ENCODE assay signal across 13 cellular contexts in genomic region chr3:194407423-194407822, GRCh38. TPM values are rescaled to one million over a fixed set of nuclear protein-coding genes. Genes with fewer than 3 reads are reported as not detected.
DNase-seq lines count a peak whose midpoint lies in the region; ATAC-seq and TF ChIP-seq lines count a peak whose summit lies in the region.
"Had no signal": no experiment of that assay in that cellular context is flagged by ENCODE, and none has a peak within 500 bp of the region (broad histone marks: within the 10 kb centered on the region; RNA-seq: fewer than 3 reads in every experiment).

No MANE protein-coding gene starts in this region.

- no peak overlapping the region for H2AFZ ChIP-seq in IMR-90 (replicated peaks; ENCODE audit: low read length, poor library complexity)

- H4K20me1 ChIP-seq in IMR-90 (ENCODE audit: insufficient read depth, low read length): peaks cover 4% of the 10 kb centered on the region; the same call in 1 of the 2 replicates

- H3K27me3 ChIP-seq in IMR-90 (ENCODE audit: control insufficient read depth, insufficient read depth, low read length) (no peaks in the 10 kb centered on the region), BE2C (no peaks in the 10 kb centered on the region)
- H3K27me3 ChIP-seq: ascending aorta had no signal

- POLR2A ChIA-PET in IMR-90 (lab: Charles Lee; ENCODE audit: unreplicated experiment): no interaction called here

- no TSS peak for BruUV-seq in IMR-90 (replicated peaks; lab: Mats Ljungman, UMichigan)

- H3K79me1 ChIP-seq in IMR-90 (ENCODE audit: low read depth in 1 of 2, low read length in 2 of 2): peaks cover 12 to 23% of the 10 kb centered on the region in 2 experiments

- H2AK9ac ChIP-seq in IMR-90 (replicated peaks; ENCODE audit: low read depth, low read length, poor library complexity): no peak overlapping the region

- H3K27me3 Mint-ChIP-seq in activated CD4-positive, alpha-beta T cell treated with anti-CD3 and anti-CD28 coated beads, Interleukin-2, amount 10 ng/mL, durations not matched to agents 24 days and 14 days: no peaks in the 10 kb centered on the region
- peaks cover 3% of the 10 kb centered on the region for H3K27me3 Mint-ChIP-seq in nephron progenitor cell (ENCODE audit: low read depth, poor library complexity)
- H3K27me3 Mint-ChIP-seq: activated CD8-positive, alpha-beta memory T cell treated with anti-CD3 and anti-CD28 coated beads, Interleukin-2, amount 10 ng/mL, durations not matched to agents 7 days and 5 days had no signal

- CTCF ChIA-PET in IMR-90 (lab: Yijun Ruan, JAX): interaction anchor here (1.0 to 4.8 kb wide), 3 partner anchors 64 to 226 kb away, joined by 3 to 18 read pairs (median 6); partner anchors contain the start of gene TMEM44

- no peak overlapping the region for H3K56ac ChIP-seq in IMR-90 (ENCODE audit: extremely low read depth, insufficient read depth, low read length)

- H2BK20ac ChIP-seq in IMR-90 (ENCODE audit: low read depth, low read length): no peak overlapping the region

- no peaks in the 10 kb centered on the region for H3K9me3 Mint-ChIP-seq in activated CD4-positive, alpha-beta T cell treated with anti-CD3 and anti-CD28 coated beads, Interleukin-2, amount 10 ng/mL, durations not matched to agents 24 days and 14 days
- H3K9me3 Mint-ChIP-seq in nephron progenitor cell: no peaks in the 10 kb centered on the region

- no peak overlapping the region for H3K27ac ChIP-seq in IMR-90 (ENCODE audit: insufficient read depth, low read length)
- H3K27ac ChIP-seq: ascending aorta had no signal

- WGBS in IMR-90 (ENCODE audit: extremely low coverage in 2 of 2, insufficient read length in 1 of 2), 2 experiments: no CpG with 5 or more reads among the region's 7 CpGs

- peaks cover 6% of the 10 kb centered on the region for H3K4me1 ChIP-seq in IMR-90 (ENCODE audit: control insufficient read depth, insufficient read depth, low read length)
- H3K4me1 ChIP-seq in BE2C: no peaks in the 10 kb centered on the region
- H3K4me1 ChIP-seq: ascending aorta had no signal

- H3K4ac ChIP-seq in IMR-90 (ENCODE audit: low read depth, low read length): no peak overlapping the region

- no peak overlapping the region for H3K4me3 Mint-ChIP-seq in activated CD4-positive, alpha-beta T cell treated with anti-CD3 and anti-CD28 coated beads, Interleukin-2, amount 10 ng/mL, durations not matched to agents 24 days and 14 days
- no peak overlapping the region for H3K4me3 Mint-ChIP-seq in nephron progenitor cell
- H3K4me3 Mint-ChIP-seq: activated CD8-positive, alpha-beta memory T cell treated with anti-CD3 and anti-CD28 coated beads, Interleukin-2, amount 10 ng/mL, durations not matched to agents 7 days and 5 days had no signal

- no peak overlapping the region for H3K9ac ChIP-seq in IMR-90 (ENCODE audit: low read depth, low read length)

- no peak for TF ChIP-seq RAD21 in IMR-90 (IDR thresholded peaks at IDR 0.05; ENCODE audit: low read length)

- H3K23ac ChIP-seq in IMR-90 (ENCODE audit: low read depth, low read length): no peak overlapping the region

- TF ChIP-seq POLR2A in IMR-90 (IDR thresholded peaks at IDR 0.05; ENCODE audit: low read depth, low read length): no peak

- H3K4me3 ChIP-seq in IMR-90 (ENCODE audit: insufficient read depth, low read depth, low read length) (no peak overlapping the region), choroid plexus epithelial cell (ENCODE audit: low read depth, low read length) (no peak overlapping the region), BE2C (ENCODE audit: low read depth, low read length) (no peak overlapping the region)
- H3K4me3 ChIP-seq: ascending aorta had no signal

- H2BK120ac ChIP-seq in IMR-90 (ENCODE audit: low read depth, low read length): no peak overlapping the region

- TF ChIP-seq CTCF in IMR-90 (conservative IDR thresholded peaks at IDR 0.05; ENCODE audit: low read depth, low read length): no peak
- no peak for TF ChIP-seq CTCF in choroid plexus epithelial cell (conservative IDR thresholded peaks at IDR 0.05; ENCODE audit: low read depth, low read length)
- TF ChIP-seq CTCF in nephron progenitor cell (IDR thresholded peaks at IDR 0.05): no peak
- TF ChIP-seq CTCF in GM20000 (IDR thresholded peaks at IDR 0.05; ENCODE audit: extremely low read depth, missing control alignments): no peak
- TF ChIP-seq CTCF in BE2C (IDR thresholded peaks at IDR 0.05; ENCODE audit: low read depth, low read length): no peak

- in situ Hi-C loops in IMR-90 (cut with MboI; ENCODE audit: low sequenced_read_pairs): loop anchor here (5.0 kb wide), 1 partner anchor 70 kb away; no protein-coding TSS in a partner anchor

- H3K18ac ChIP-seq in IMR-90 (ENCODE audit: low read depth, low read length): no peak overlapping the region

- no peak overlapping the region for H3K4me2 ChIP-seq in IMR-90 (ENCODE audit: low read depth, low read length)

- no peak overlapping the region for H4K8ac ChIP-seq in IMR-90 (ENCODE audit: low read depth in 2 of 2, low read length in 2 of 2)

- no peak overlapping the region for H2BK15ac ChIP-seq in IMR-90 (ENCODE audit: low read depth, low read length)

- no peaks in the 10 kb centered on the region; the same call in 1 of the 2 replicates for H3K9me1 ChIP-seq in IMR-90 (ENCODE audit: insufficient read depth, low read length)

- peak; percentile 56 for DNase-seq in activated CD4-positive, alpha-beta T cell treated with anti-CD3 and anti-CD28 coated beads, Interleukin-2, amount 10 ng/mL, durations not matched to agents 24 days and 14 days
- DNase-seq in activated CD4-positive, alpha-beta T cell treated with anti-CD3 and anti-CD28 coated beads for 1 hour: no peak
- DNase-seq in IMR-90 (peak; percentile 77), choroid plexus epithelial cell (ENCODE audit: low read depth) (peak; percentile 88), nephron progenitor cell (no peak), GM20000 (ENCODE audit: low spot score) (no peak), pons (ENCODE audit: low spot score) (no peak), BE2C (no peak)
- DNase-seq: activated CD8-positive, alpha-beta memory T cell treated with anti-CD3 and anti-CD28 coated beads, Interleukin-2, amount 10 ng/mL, durations not matched to agents 7 days and 5 days; occipital lobe had no signal

- H2AK5ac ChIP-seq in IMR-90 (ENCODE audit: low read depth, low read length): no peak overlapping the region

- no peak overlapping the region for H4K5ac ChIP-seq in IMR-90 (ENCODE audit: low read depth, low read length)

- no peak overlapping the region for H3K14ac ChIP-seq in IMR-90 (replicated peaks; ENCODE audit: low read depth, low read length)

- H3K27ac Mint-ChIP-seq in activated CD4-positive, alpha-beta T cell treated with anti-CD3 and anti-CD28 coated beads, Interleukin-2, amount 10 ng/mL, durations not matched to agents 24 days and 14 days: peak overlapping the region; percentile 16
- peak overlapping the region; percentile 16 for H3K27ac Mint-ChIP-seq in nephron progenitor cell
- H3K27ac Mint-ChIP-seq: activated CD8-positive, alpha-beta memory T cell treated with anti-CD3 and anti-CD28 coated beads, Interleukin-2, amount 10 ng/mL, durations not matched to agents 7 days and 5 days had no signal

- peaks cover 22% of the 10 kb centered on the region for H3K36me3 ChIP-seq in IMR-90 (ENCODE audit: control insufficient read depth, insufficient read depth, low read length)
- peaks cover 27% of the 10 kb centered on the region for H3K36me3 ChIP-seq in BE2C

- H3K36me3 Mint-ChIP-seq in activated CD4-positive, alpha-beta T cell treated with anti-CD3 and anti-CD28 coated beads, Interleukin-2, amount 10 ng/mL, durations not matched to agents 24 days and 14 days (ENCODE audit: low read depth): peaks cover 41% of the 10 kb centered on the region
- H3K36me3 Mint-ChIP-seq in nephron progenitor cell (ENCODE audit: low read depth): peaks cover 33% of the 10 kb centered on the region

- no peak overlapping the region for H2BK5ac ChIP-seq in IMR-90 (ENCODE audit: low read depth, low read length, poor library complexity, severe bottlenecking)

- H4K91ac ChIP-seq in IMR-90 (ENCODE audit: insufficient read depth, low read depth, low read length): no peak overlapping the region

- ATAC-seq in IMR-90 (ENCODE audit: low read depth): peak; percentile 77
- ATAC-seq: activated CD8-positive, alpha-beta memory T cell treated with anti-CD3 and anti-CD28 coated beads, Interleukin-2, amount 10 ng/mL, durations not matched to agents 7 days and 5 days had no signal

- H3K4me1 Mint-ChIP-seq in activated CD4-positive, alpha-beta T cell treated with anti-CD3 and anti-CD28 coated beads, Interleukin-2, amount 10 ng/mL, durations not matched to agents 24 days and 14 days: peaks cover 8% of the 10 kb centered on the region
- peaks cover under 1% of the 10 kb centered on the region for H3K4me1 Mint-ChIP-seq in nephron progenitor cell

- intact Hi-C loops in activated CD4-positive, alpha-beta T cell treated with anti-CD3 and anti-CD28 coated beads, Interleukin-2, amount 10 ng/mL, durations not matched to agents 24 days and 14 days (cut with micrococcal nuclease): no loop called here
- intact Hi-C loops in IMR-90 (cut with micrococcal nuclease): loop anchor here (10.0 kb wide), 1 partner anchor 273 kb away; the partner anchor contains the start of gene HES1

- H3K9me3 ChIP-seq in IMR-90 (ENCODE audit: control insufficient read depth, insufficient read depth, low read length) (no peaks in the 10 kb centered on the region), BE2C (no peaks in the 10 kb centered on the region)
- H3K9me3 ChIP-seq: ascending aorta had no signal

- dilution Hi-C loops in IMR-90 (cut with HindIII; ENCODE audit: low sequenced_read_pairs, unreplicated experiment): no loop called here

RNA-seq across cellular contexts. Expression of gene GP5, which starts 8.4 kb away (rescaled TPM):
- total RNA-seq in activated CD4-positive, alpha-beta T cell treated with anti-CD3 and anti-CD28 coated beads, Interleukin-2, amount 10 ng/mL, durations not matched to agents 24 days and 14 days: 0.12 and 0.26 TPM in 2 replicates
- total RNA-seq in IMR-90 (2012; rRNA removed): under 0.01 TPM in 2 replicates
- 0.12 and 0.16 TPM in 2 replicates for polyA plus RNA-seq in IMR-90 (2012; rRNA removed)
- polyA plus RNA-seq in IMR-90 (2012; cell fraction: cytosol; rRNA removed): 0.01 and 0.09 TPM in 2 replicates
- polyA plus RNA-seq in IMR-90 (2012; cell fraction: nucleus; rRNA removed; ENCODE audit: low replicate concordance): 0.34 and 0.40 TPM in 2 replicates
- not detected for polyA plus RNA-seq in BE2C (2012; ENCODE audit: insufficient read depth, insufficient read length, low read depth)
- total RNA-seq: MCF 10A, occipital lobe had no signal

RNA-seq across cellular contexts. Expression of gene LRRC15, which starts 37.9 kb away (rescaled TPM):
- total RNA-seq in activated CD4-positive, alpha-beta T cell treated with anti-CD3 and anti-CD28 coated beads, Interleukin-2, amount 10 ng/mL, durations not matched to agents 24 days and 14 days: not detected in 2 replicates
- 2.5 and 3.3 TPM in 2 replicates for total RNA-seq in IMR-90 (2012; rRNA removed)
- polyA plus RNA-seq in IMR-90 (2012; rRNA removed): 9.0 and 9.7 TPM in 2 replicates
- 3.9 and 6.9 TPM in 2 replicates for polyA plus RNA-seq in IMR-90 (2012; cell fraction: cytosol; rRNA removed)
- 4.2 TPM in 2 replicates for polyA plus RNA-seq in IMR-90 (2012; cell fraction: nucleus; rRNA removed; ENCODE audit: low replicate concordance)
- not detected for polyA plus RNA-seq in BE2C (2012; ENCODE audit: insufficient read depth, insufficient read length, low read depth)
- total RNA-seq: activated CD8-positive, alpha-beta memory T cell treated with anti-CD3 and anti-CD28 coated beads, Interleukin-2, amount 10 ng/mL, durations not matched to agents 7 days and 5 days; ascending aorta; MCF 10A; occipital lobe had no signal

RNA-seq across cellular contexts. Expression of gene CPN2, which starts 56.3 kb away (rescaled TPM):
- not detected in 2 replicates for total RNA-seq in activated CD4-positive, alpha-beta T cell treated with anti-CD3 and anti-CD28 coated beads, Interleukin-2, amount 10 ng/mL, durations not matched to agents 24 days and 14 days
- total RNA-seq in IMR-90 (2012; rRNA removed): not detected in 2 replicates
- 0.07 TPM in 2 replicates for polyA plus RNA-seq in IMR-90 (2012; rRNA removed)
- polyA plus RNA-seq in IMR-90 (2012; cell fraction: cytosol; rRNA removed): 0.10 TPM in 1 of 2 replicates, not detected in the other
- 0.11 and 0.21 TPM in 2 replicates for polyA plus RNA-seq in IMR-90 (2012; cell fraction: nucleus; rRNA removed; ENCODE audit: low replicate concordance)
- not detected for polyA plus RNA-seq in BE2C (2012; ENCODE audit: insufficient read depth, insufficient read length, low read depth)
- total RNA-seq: activated CD8-positive, alpha-beta memory T cell treated with anti-CD3 and anti-CD28 coated beads, Interleukin-2, amount 10 ng/mL, durations not matched to agents 7 days and 5 days; ascending aorta; MCF 10A; occipital lobe; ureter had no signal

Comparison
In these comparisons a context has a peak if more than half of its experiments do, and no peak if none do; other contexts are left out.
1. DNase-seq: peak in activated CD4-positive, alpha-beta T cell treated with anti-CD3 and anti-CD28 coated beads, Interleukin-2, amount 10 ng/mL, durations not matched to agents 24 days and 14 days (single experiment), IMR-90 (single experiment) and choroid plexus epithelial cell (single experiment); none in activated CD4-positive, alpha-beta T cell treated with anti-CD3 and anti-CD28 coated beads for 1 hour (single experiment), nephron progenitor cell (single experiment), GM20000 (single experiment), pons (single experiment) and BE2C (single experiment).